Comparison of ENCODE assay signal across 1 cellular context in genomic region chr2:8370258-8370802, GRCh38.
TF ChIP-seq lines count a peak whose summit lies in the region.

No MANE protein-coding gene starts in this region.

TF ChIP-seq in GM12878, 131 proteins besides CTCF, POLR2A, EP300 and RAD21 (continued from another document):
- TF ChIP-seq PAX8 (IDR thresholded peaks at IDR 0.05) (no peak), TCF7 (IDR thresholded peaks at IDR 0.05; ENCODE audit: borderline replicate concordance) (no peak), ATF7 (IDR thresholded peaks at IDR 0.05; ENCODE audit: low read depth) (no peak)
- TF ChIP-seq, protein P1, sequence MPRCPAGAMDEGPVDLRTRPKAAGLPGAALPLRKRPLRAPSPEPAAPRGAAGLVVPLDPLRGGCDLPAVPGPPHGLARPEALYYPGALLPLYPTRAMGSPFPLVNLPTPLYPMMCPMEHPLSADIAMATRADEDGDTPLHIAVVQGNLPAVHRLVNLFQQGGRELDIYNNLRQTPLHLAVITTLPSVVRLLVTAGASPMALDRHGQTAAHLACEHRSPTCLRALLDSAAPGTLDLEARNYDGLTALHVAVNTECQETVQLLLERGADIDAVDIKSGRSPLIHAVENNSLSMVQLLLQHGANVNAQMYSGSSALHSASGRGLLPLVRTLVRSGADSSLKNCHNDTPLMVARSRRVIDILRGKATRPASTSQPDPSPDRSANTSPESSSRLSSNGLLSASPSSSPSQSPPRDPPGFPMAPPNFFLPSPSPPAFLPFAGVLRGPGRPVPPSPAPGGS (IDR thresholded peaks at IDR 0.05; ENCODE audit: borderline replicate concordance, insufficient read depth, low read depth, low read length, poor library complexity, severe bottlenecking): no peak
